ENCODE assay signal across 1 cellular context in the genomic region with DNA sequence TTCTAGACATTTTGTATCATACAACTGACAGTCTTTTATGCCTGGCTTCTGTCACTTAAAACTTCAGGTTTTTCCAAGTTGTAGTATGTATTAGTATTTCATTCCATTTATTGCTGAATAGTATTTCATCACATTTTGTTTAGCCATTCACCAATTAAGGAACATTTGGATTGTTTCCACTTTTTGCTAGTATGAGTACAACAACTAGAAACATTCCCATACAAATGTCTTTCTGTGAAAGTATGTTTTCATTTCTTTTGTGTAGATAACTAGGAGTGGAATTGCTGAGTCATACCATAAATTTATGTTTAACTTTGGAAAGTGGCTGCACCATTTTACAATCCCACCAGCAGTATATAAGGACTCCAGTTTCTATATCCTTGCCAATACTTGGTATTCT.
TF ChIP-seq lines count a peak whose summit lies in the region.

No MANE protein-coding gene starts in this region.

TF ChIP-seq in K562, 482 proteins besides CTCF, POLR2A, EP300 and RAD21 (continued from another document):
- TF ChIP-seq, protein P1, sequence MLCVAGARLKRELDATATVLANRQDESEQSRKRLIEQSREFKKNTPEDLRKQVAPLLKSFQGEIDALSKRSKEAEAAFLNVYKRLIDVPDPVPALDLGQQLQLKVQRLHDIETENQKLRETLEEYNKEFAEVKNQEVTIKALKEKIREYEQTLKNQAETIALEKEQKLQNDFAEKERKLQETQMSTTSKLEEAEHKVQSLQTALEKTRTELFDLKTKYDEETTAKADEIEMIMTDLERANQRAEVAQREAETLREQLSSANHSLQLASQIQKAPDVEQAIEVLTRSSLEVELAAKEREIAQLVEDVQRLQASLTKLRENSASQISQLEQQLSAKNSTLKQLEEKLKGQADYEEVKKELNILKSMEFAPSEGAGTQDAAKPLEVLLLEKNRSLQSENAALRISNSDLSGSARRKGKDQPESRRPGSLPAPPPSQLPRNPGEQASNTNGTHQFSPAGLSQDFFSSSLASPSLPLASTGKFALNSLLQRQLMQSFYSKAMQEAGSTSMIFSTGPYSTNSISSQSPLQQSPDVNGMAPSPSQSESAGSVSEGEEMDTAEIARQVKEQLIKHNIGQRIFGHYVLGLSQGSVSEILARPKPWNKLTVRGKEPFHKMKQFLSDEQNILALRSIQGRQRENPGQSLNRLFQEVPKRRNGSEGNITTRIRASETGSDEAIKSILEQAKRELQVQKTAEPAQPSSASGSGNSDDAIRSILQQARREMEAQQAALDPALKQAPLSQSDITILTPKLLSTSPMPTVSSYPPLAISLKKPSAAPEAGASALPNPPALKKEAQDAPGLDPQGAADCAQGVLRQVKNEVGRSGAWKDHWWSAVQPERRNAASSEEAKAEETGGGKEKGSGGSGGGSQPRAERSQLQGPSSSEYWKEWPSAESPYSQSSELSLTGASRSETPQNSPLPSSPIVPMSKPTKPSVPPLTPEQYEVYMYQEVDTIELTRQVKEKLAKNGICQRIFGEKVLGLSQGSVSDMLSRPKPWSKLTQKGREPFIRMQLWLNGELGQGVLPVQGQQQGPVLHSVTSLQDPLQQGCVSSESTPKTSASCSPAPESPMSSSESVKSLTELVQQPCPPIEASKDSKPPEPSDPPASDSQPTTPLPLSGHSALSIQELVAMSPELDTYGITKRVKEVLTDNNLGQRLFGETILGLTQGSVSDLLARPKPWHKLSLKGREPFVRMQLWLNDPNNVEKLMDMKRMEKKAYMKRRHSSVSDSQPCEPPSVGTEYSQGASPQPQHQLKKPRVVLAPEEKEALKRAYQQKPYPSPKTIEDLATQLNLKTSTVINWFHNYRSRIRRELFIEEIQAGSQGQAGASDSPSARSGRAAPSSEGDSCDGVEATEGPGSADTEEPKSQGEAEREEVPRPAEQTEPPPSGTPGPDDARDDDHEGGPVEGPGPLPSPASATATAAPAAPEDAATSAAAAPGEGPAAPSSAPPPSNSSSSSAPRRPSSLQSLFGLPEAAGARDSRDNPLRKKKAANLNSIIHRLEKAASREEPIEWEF (CRISPR knock-in tag; IDR thresholded peaks at IDR 0.05): no peak
- TF ChIP-seq, protein P2, sequence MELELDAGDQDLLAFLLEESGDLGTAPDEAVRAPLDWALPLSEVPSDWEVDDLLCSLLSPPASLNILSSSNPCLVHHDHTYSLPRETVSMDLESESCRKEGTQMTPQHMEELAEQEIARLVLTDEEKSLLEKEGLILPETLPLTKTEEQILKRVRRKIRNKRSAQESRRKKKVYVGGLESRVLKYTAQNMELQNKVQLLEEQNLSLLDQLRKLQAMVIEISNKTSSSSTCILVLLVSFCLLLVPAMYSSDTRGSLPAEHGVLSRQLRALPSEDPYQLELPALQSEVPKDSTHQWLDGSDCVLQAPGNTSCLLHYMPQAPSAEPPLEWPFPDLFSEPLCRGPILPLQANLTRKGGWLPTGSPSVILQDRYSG (tag; conservative IDR thresholded peaks at IDR 0.05; ENCODE audit: low read depth): no peak
- TF ChIP-seq, protein P3, sequence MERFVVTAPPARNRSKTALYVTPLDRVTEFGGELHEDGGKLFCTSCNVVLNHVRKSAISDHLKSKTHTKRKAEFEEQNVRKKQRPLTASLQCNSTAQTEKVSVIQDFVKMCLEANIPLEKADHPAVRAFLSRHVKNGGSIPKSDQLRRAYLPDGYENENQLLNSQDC (CRISPR knock-in tag; IDR thresholded peaks at IDR 0.05): no peak
- no peak for TF ChIP-seq NCOA2 (IDR thresholded peaks at IDR 0.05; ENCODE audit: partially characterized antibody in 2 of 2)
- TF ChIP-seq CREB1 (IDR thresholded peaks at IDR 0.05): no peak
- no peak for TF ChIP-seq CREB1 (CRISPR knock-in tag; IDR thresholded peaks at IDR 0.05)
- TF ChIP-seq KHSRP (IDR thresholded peaks at IDR 0.05): no peak
- peak; percentile 78 for TF ChIP-seq ARID1B (IDR thresholded peaks at IDR 0.05)
- TF ChIP-seq ZBTB8A (IDR thresholded peaks at IDR 0.05; ENCODE audit: partially characterized antibody): no peak
- TF ChIP-seq RBBP5 (IDR thresholded peaks at IDR 0.05; ENCODE audit: borderline replicate concordance, insufficient read depth, low read length, poor library complexity, severe bottlenecking): peak; percentile 45
TF ChIP-seq in K562: peak in this region for 35.
